ENCODE assay signal across 12 cellular contexts in the genomic region with DNA sequence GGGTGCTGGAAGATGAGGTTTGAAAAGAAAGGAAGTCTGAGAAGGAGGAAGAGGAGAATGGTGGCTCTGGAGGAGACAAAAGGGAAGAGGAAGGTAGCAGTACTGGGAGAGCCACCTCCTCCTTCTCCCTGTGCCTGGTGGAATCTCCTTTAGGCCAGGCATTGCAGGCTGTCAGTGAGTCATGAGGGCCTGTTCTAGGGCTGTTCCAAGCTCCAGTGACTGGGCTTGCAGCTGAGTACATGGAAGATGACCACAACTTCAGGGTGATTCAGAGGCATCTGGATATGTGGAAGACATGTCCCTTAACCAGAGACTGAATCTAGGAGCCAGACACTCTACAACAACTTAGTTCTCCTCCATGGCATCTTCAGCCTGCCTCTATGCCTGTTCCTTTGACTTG.
DNase-seq lines count a peak whose midpoint lies in the region; ATAC-seq, FAIRE-seq and TF ChIP-seq lines count a peak whose summit lies in the region.
"Had no signal": no experiment of that assay in that cellular context is flagged by ENCODE, and none has a peak within 500 bp of the region (broad histone marks: within the 10 kb centered on the region; RNA-seq: fewer than 3 reads in every experiment).

No MANE protein-coding gene starts in this region.

- ATAC-seq in lung (ENCODE audit: insufficient read depth, low FRiP score), result peak; percentile 34
- no peak for ATAC-seq in CD8-positive, alpha-beta T cell
- ATAC-seq: K562 had no signal

- H3K27ac Mint-ChIP-seq in CD8-positive, alpha-beta T cell, result no peak overlapping the region
- H3K27ac Mint-ChIP-seq: naive B cell had no signal

- FAIRE-seq in bronchial epithelial cell (lab: Jason Lieb, UNC), result peak; percentile 66
- FAIRE-seq: K562 had no signal

- POLR2A ChIA-PET in CD8-positive, alpha-beta T cell (lab: Charles Lee), result no interaction called here

- H3K9me3 ChIP-seq in lung (ENCODE audit: control insufficient read depth in 2 of 2, insufficient read depth in 1 of 2, low read length in 1 of 2), result peaks cover 0 to 2% of the 10 kb centered on the region in 2 donors
- no peaks in the 10 kb centered on the region for H3K9me3 ChIP-seq in CD8-positive, alpha-beta T cell (ENCODE audit: low read length)
- H3K9me3 ChIP-seq: ascending aorta had no signal

- intact Hi-C loops in CD8-positive, alpha-beta T cell (cut with DNase I, micrococcal nuclease), result no loop called here

- H3K27me3 ChIP-seq in bronchial epithelial cell (ENCODE audit: control insufficient read depth, insufficient read depth, low read length) (no peaks in the 10 kb centered on the region), lung (ENCODE audit: control insufficient read depth, insufficient read depth) (no peaks in the 10 kb centered on the region)
- H3K27me3 ChIP-seq in CD8-positive, alpha-beta T cell (ENCODE audit: insufficient read depth, low read length), result no peaks in the 10 kb centered on the region

- H3K9me3 Mint-ChIP-seq in CD8-positive, alpha-beta T cell, result no peaks in the 10 kb centered on the region

- H3K4me3 ChIP-seq in bronchial epithelial cell (ENCODE audit: low read depth, low read length), result no peak overlapping the region
- H3K4me3 ChIP-seq in lung, result no peak overlapping the region
- no peak overlapping the region for H3K4me3 ChIP-seq in CD8-positive, alpha-beta T cell (ENCODE audit: low read depth, low read length)
- H3K4me3 ChIP-seq: ascending aorta, K562 had no signal

- peaks cover 2% of the 10 kb centered on the region for H3K4me1 Mint-ChIP-seq in CD8-positive, alpha-beta T cell (ENCODE audit: low read depth)

- H3K27ac ChIP-seq in lung (ENCODE audit: low read depth in 1 of 2, low read length in 1 of 2), result peak overlapping the region; percentile 22 to 70
- no peak overlapping the region for H3K27ac ChIP-seq in CD8-positive, alpha-beta T cell (ENCODE audit: low read depth, low read length)
- H3K27ac ChIP-seq: ascending aorta had no signal

- no peaks in the 10 kb centered on the region for H3K27me3 Mint-ChIP-seq in CD8-positive, alpha-beta T cell (ENCODE audit: low read depth)

- H3K4me1 ChIP-seq in lung (ENCODE audit: control insufficient read depth in 2 of 2, insufficient read depth in 2 of 2, low read length in 2 of 2), result peaks cover 0 to 12% of the 10 kb centered on the region in 2 donors
- no peaks in the 10 kb centered on the region for H3K4me1 ChIP-seq in CD8-positive, alpha-beta T cell (ENCODE audit: insufficient read depth, low read length)

- H3K36me3 ChIP-seq in bronchial epithelial cell (ENCODE audit: control insufficient read depth, insufficient read depth, low read length) (no peaks in the 10 kb centered on the region), lung (ENCODE audit: control insufficient read depth in 2 of 2, insufficient read depth in 2 of 2, low read length in 2 of 2) (no peaks in the 10 kb centered on the region)
- no peaks in the 10 kb centered on the region for H3K36me3 ChIP-seq in CD8-positive, alpha-beta T cell (ENCODE audit: insufficient read depth, low read length)
- H3K36me3 ChIP-seq: ascending aorta had no signal

- H3K4me3 Mint-ChIP-seq in CD8-positive, alpha-beta T cell, result no peak overlapping the region
- H3K4me3 Mint-ChIP-seq: naive B cell had no signal

- TF ChIP-seq CTCF in bronchial epithelial cell (IDR thresholded peaks at IDR 0.05; ENCODE audit: insufficient read depth, low read length, severe bottlenecking) (no peak), lung (IDR thresholded peaks at IDR 0.05; ENCODE audit: control extremely low read depth, extremely low read depth) (no peak)
- no peak for TF ChIP-seq CTCF in CD8-positive, alpha-beta T cell (IDR thresholded peaks at IDR 0.05)

- CTCF ChIA-PET in CD8-positive, alpha-beta T cell (lab: Charles Lee), result no interaction called here

- no peaks in the 10 kb centered on the region for H3K36me3 Mint-ChIP-seq in CD8-positive, alpha-beta T cell
- H3K36me3 Mint-ChIP-seq: naive B cell had no signal

- DNase-seq in HPDE6-E6E7 (ENCODE audit: extremely low spot score), result peak; percentile 60
- peak; percentile 91 for DNase-seq in bronchial epithelial cell (ENCODE audit: low read depth)
- no peak for DNase-seq in lung (ENCODE audit: low spot score)
- DNase-seq in ureter (ENCODE audit: low spot score), result peak; percentile 38
- DNase-seq in CD8-positive, alpha-beta T cell, result no peak
- no peak for DNase-seq in retina
- no peak for DNase-seq in CD1c-positive myeloid dendritic cell (ENCODE audit: extremely low spot score)
- DNase-seq: activated CD8-positive, alpha-beta memory T cell treated with anti-CD3 and anti-CD28 coated beads for 24 hours; naive B cell; stimulated activated CD4-positive, alpha-beta T cell treated with anti-CD3 and anti-CD28 coated beads, Interleukin-2, amount 100 ng/mL, for 48 hours had no signal

Comparison
In these comparisons a context has a peak if more than half of its experiments do, and no peak if none do; other contexts are left out.
1. DNase-seq: peak in HPDE6-E6E7 (single experiment), bronchial epithelial cell (single experiment) and ureter (single experiment); none in lung (single experiment), CD8-positive, alpha-beta T cell (0 of 7), retina (single experiment) and CD1c-positive myeloid dendritic cell (single experiment).